8 cellular contexts compared by ENCODE assay signal in the genomic region with DNA sequence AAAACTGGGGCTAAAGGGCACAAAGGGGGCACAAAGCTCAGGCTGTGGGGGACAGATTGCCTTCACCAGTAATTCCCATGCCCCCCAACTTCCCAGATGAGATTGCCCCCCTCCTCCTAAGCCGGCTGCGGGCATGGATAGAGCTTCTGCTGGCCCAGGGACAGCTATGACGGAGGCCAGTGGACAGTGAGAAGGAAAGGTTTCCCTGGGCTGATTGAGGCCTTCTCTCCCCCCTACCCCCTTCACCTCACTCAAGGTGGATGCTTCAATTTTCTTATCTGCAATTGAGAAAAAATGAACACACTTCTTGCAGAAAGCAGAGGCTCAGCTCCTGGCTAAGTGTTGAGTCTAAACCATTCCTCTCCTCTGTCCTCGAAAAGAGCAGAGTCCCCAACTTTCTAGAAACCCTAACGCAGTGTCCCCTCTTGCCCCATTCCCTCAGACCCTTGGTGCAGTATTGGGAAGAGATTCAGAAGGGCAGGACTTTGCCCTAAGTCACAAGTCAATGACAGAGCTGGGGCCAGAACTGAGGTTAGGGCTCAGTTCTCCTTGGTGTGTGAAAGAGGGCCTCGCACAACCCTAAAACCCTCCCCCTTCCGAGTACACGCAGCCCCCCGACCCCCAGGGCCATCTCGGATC. TPM values are rescaled to one million over a fixed set of nuclear protein-coding genes. Genes with fewer than 3 reads are reported as not detected.
DNase-seq lines count a peak whose midpoint lies in the region; ATAC-seq and TF ChIP-seq lines count a peak whose summit lies in the region.

No MANE protein-coding gene starts in this region.

- peak overlapping the region; percentile 92 for H3K4me2 ChIP-seq in parathyroid adenoma (ENCODE audit: low read length)

- no peaks in the 10 kb centered on the region for H3K36me3 Mint-ChIP-seq in T-helper 17 cell (ENCODE audit: low read depth)

- no peaks in the 10 kb centered on the region for H3K27me3 ChIP-seq in parathyroid adenoma (ENCODE audit: control insufficient read depth, insufficient read depth, low read length)

- no peaks in the 10 kb centered on the region for H3K36me3 ChIP-seq in parathyroid adenoma (ENCODE audit: control insufficient read depth, insufficient read depth, low read length)

- H3K9me3 ChIP-seq in T-helper 17 cell (ENCODE audit: control insufficient read depth, low read length, poor library complexity, severe bottlenecking): no peaks in the 10 kb centered on the region
- no peaks in the 10 kb centered on the region for H3K9me3 ChIP-seq in parathyroid adenoma (ENCODE audit: control insufficient read depth, low read length)

- peak overlapping the region; percentile 34 for H3K27ac ChIP-seq in parathyroid adenoma

- H3K4me3 Mint-ChIP-seq in T-helper 17 cell: peak overlapping the region; percentile 88

- peak overlapping the region; percentile 84 for H3K27ac Mint-ChIP-seq in T-helper 17 cell

- H3K27me3 Mint-ChIP-seq in T-helper 17 cell: no peaks in the 10 kb centered on the region

- H3K4me1 Mint-ChIP-seq in T-helper 17 cell: peaks cover 14% of the 10 kb centered on the region

- no peaks in the 10 kb centered on the region for H3K79me2 ChIP-seq in parathyroid adenoma

- peak overlapping the region; percentile 56 for H3K9ac ChIP-seq in parathyroid adenoma

- peaks cover 31% of the 10 kb centered on the region for H3K4me1 ChIP-seq in parathyroid adenoma

- peak overlapping the region; percentile 87 for H2AFZ ChIP-seq in parathyroid adenoma

- peak; percentile 38 for DNase-seq in EH (ENCODE audit: low read depth)
- DNase-seq in T-helper 17 cell: no peak
- DNase-seq in fibroblast of villous mesenchyme (ENCODE audit: low read depth): no peak
- no peak for DNase-seq in NCI-H2081 (lab: John Stamatoyannopoulos, UW)
- no peak for DNase-seq in activated CD8-positive, alpha-beta memory T cell treated with anti-CD3 and anti-CD28 coated beads for 24 hours
- no peak for DNase-seq in NCI-H1930 (lab: John Stamatoyannopoulos, UW)

- H3K4me3 ChIP-seq in fibroblast of villous mesenchyme (ENCODE audit: low read depth, low read length) (peak overlapping the region; percentile 98), parathyroid adenoma (ENCODE audit: low read depth, low read length) (peak overlapping the region; percentile 75)

- TF ChIP-seq CTCF in fibroblast of villous mesenchyme (IDR thresholded peaks at IDR 0.05; ENCODE audit: insufficient read depth, low read depth, low read length): no peak
- no peak for TF ChIP-seq CTCF in parathyroid adenoma (IDR thresholded peaks at IDR 0.05)

- ATAC-seq in T-helper 17 cell: no peak
- no peak for ATAC-seq in HG02981 (IDR thresholded peaks at IDR 0.05; ENCODE audit: unreplicated experiment)

RNA-seq across cellular contexts. Expression of gene SDC4, which starts 0.8 kb away (rescaled TPM):
- 1 to 10 TPM; 2.7 to 5.3 TPM for total RNA-seq in T-helper 17 cell
- 129 and 178 TPM in 2 replicates for total RNA-seq in fibroblast of villous mesenchyme

RNA-seq across cellular contexts. Expression of gene SYS1, which starts 15.5 kb away (rescaled TPM):
- total RNA-seq in T-helper 17 cell (10 to 100 TPM; 93.3 to 99.5 TPM), fibroblast of villous mesenchyme (19.0 and 25.9 TPM in 2 replicates)

RNA-seq across cellular contexts. Expression of gene TP53TG5, which starts 30.7 kb away (rescaled TPM):
- total RNA-seq in T-helper 17 cell: not detected
- total RNA-seq in fibroblast of villous mesenchyme: not detected in 2 replicates

RNA-seq across cellular contexts. Expression of gene MATN4, which starts 39.3 kb away (rescaled TPM):
- total RNA-seq in T-helper 17 cell (not detected), fibroblast of villous mesenchyme (not detected in 2 replicates)

RNA-seq across cellular contexts. Expression of gene RBPJL, which starts 40.8 kb away (rescaled TPM):
- total RNA-seq in T-helper 17 cell (not detected), fibroblast of villous mesenchyme (not detected in 2 replicates)

Comparison
In these comparisons a context has a peak if more than half of its experiments do, and no peak if none do; other contexts are left out.
1. RNA of gene SDC4, which starts 0.8 kb away (total RNA-seq): 129 to 178 TPM in fibroblast of villous mesenchyme; 2.7 to 5.3 TPM in T-helper 17 cell; every median in the first group is over 10 times any median in the second.